ENCODE assay signal across 12 cellular contexts in the genomic region with DNA sequence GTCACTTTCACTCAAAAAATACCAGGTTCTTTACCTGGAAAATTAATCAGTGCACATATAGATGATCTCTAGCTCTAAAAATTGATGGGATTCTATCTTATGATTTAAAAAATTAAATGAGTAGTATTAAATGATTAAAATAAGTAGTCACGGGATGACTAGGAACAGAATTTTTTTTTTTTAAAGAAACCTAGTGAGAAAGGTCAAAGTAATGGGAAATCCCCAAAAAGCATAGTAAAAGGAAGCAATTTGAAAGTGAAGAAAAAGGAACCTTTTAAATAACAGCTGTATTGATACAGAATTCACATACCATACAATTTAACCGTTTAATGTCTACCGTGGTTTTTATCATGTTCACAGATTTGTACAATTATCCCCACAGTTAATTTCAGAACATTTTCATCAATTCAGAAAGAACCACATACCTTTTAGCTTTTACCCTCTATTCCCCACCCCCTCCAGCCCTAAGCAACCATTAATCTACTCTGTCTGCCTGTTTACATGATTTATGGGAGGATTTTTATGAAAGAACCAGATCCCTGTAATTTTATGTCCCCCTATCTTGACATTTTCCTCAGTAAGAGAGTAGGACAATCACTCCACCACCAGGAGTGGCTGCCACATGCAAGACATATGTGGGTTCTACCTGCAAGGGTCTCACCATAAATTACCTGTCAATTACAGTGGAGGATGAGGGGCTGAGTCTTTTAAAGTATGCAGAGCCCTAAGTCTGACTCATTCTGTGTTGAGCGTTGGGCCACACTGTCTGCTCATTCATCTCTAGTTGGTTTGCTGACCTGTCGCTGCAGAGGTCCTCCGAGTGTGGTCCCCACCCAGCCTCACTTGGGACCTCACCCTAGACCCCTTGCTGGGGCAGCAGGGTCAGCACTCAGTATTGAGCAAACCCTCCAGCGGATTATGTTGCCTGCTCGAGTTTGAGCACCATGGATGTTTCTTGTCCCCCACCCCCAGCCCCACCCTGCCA. TPM values are rescaled to one million over a fixed set of nuclear protein-coding genes. Genes with fewer than 3 reads are reported as not detected.
DNase-seq lines count a peak whose midpoint lies in the region; ATAC-seq lines count a peak whose summit lies in the region.
"Had no signal": no experiment of that assay in that cellular context is flagged by ENCODE, and none has a peak within 500 bp of the region (broad histone marks: within the 10 kb centered on the region; RNA-seq: fewer than 3 reads in every experiment).

No MANE protein-coding gene starts in this region.

- no peaks in the 10 kb centered on the region for H3K27me3 ChIP-seq in aorta (ENCODE audit: control insufficient read depth in 1 of 2, insufficient read depth in 2 of 2, low read length in 1 of 2)

- no peak overlapping the region for H3K4me3 ChIP-seq in aorta (ENCODE audit: low read length in 2 of 2)

- DNase-seq in activated T-cell treated with anti-CD3 and anti-CD28 coated beads, Interleukin-2, amount 50 U/mL, for 4 hours, result no peak
- DNase-seq in activated T-cell treated with anti-CD3 and anti-CD28 coated beads, Interleukin-2, amount 50 U/mL, for 48 hours, result no peak
- DNase-seq in NCI-H69 (lab: John Stamatoyannopoulos, UW), result peak; percentile 68
- no peak for DNase-seq in NCI-H2196 (lab: John Stamatoyannopoulos, UW; ENCODE audit: unreplicated experiment)
- no peak for DNase-seq in GDM1 (lab: John Stamatoyannopoulos, UW)
- DNase-seq in aorta, result no peak
- DNase-seq: foreskin keratinocyte, left colon, NCI-H524 treated with DMSO at 0.1 percent for 48 hours had no signal

- H3K27ac Mint-ChIP-seq in stimulated activated naive CD8-positive, alpha-beta T cell treated with anti-CD3 and anti-CD28 coated beads, Interleukin-15, Interleukin-2, amounts not matched to agents 100 ng/mL and 50 ng/mL, for 24 hours, result peak overlapping the region; percentile 85

- no peaks in the 10 kb centered on the region for H3K9me3 Mint-ChIP-seq in activated T-cell treated with anti-CD3 and anti-CD28 coated beads, Interleukin-2, amount 50 U/mL, for 4 hours
- H3K9me3 Mint-ChIP-seq in stimulated activated naive CD8-positive, alpha-beta T cell treated with anti-CD3 and anti-CD28 coated beads, Interleukin-15, Interleukin-2, amounts not matched to agents 100 ng/mL and 50 ng/mL, for 24 hours, result no peaks in the 10 kb centered on the region

- peak; percentile 58 to 61 for ATAC-seq in activated T-cell treated with anti-CD3 and anti-CD28 coated beads, Interleukin-2, amount 50 U/mL, for 4 hours
- ATAC-seq in HG02610 (IDR thresholded peaks at IDR 0.05; ENCODE audit: unreplicated experiment), result peak; percentile 42
- no peak for ATAC-seq in aorta (ENCODE audit: low FRiP score)
- ATAC-seq: foreskin keratinocyte, left colon had no signal

- H3K36me3 Mint-ChIP-seq in activated T-cell treated with anti-CD3 and anti-CD28 coated beads, Interleukin-2, amount 50 U/mL, for 4 hours (ENCODE audit: insufficient read depth), result peaks cover 2% of the 10 kb centered on the region
- H3K36me3 Mint-ChIP-seq in stimulated activated naive CD8-positive, alpha-beta T cell treated with anti-CD3 and anti-CD28 coated beads, Interleukin-15, Interleukin-2, amounts not matched to agents 100 ng/mL and 50 ng/mL, for 24 hours (ENCODE audit: low read depth), result peaks cover 16% of the 10 kb centered on the region

- WGBS in aorta, 2 donors, result 88 to 90% methylated on average over 8 of the region's 8 CpGs

- peaks cover 56% of the 10 kb centered on the region for H3K4me1 Mint-ChIP-seq in activated T-cell treated with anti-CD3 and anti-CD28 coated beads, Interleukin-2, amount 50 U/mL, for 4 hours (ENCODE audit: low read depth)
- peaks cover 82% of the 10 kb centered on the region for H3K4me1 Mint-ChIP-seq in stimulated activated naive CD8-positive, alpha-beta T cell treated with anti-CD3 and anti-CD28 coated beads, Interleukin-15, Interleukin-2, amounts not matched to agents 100 ng/mL and 50 ng/mL, for 24 hours (ENCODE audit: low read depth)

- H3K4me1 ChIP-seq in aorta (ENCODE audit: control insufficient read depth in 1 of 2, insufficient read depth in 2 of 2, low read length in 2 of 2), result no peaks in the 10 kb centered on the region
- H3K4me1 ChIP-seq: foreskin keratinocyte, parathyroid adenoma had no signal

- H3K4me3 Mint-ChIP-seq in activated T-cell treated with anti-CD3 and anti-CD28 coated beads, Interleukin-2, amount 50 U/mL, for 4 hours, result peak overlapping the region; percentile 29
- peak overlapping the region; percentile 62 for H3K4me3 Mint-ChIP-seq in stimulated activated naive CD8-positive, alpha-beta T cell treated with anti-CD3 and anti-CD28 coated beads, Interleukin-15, Interleukin-2, amounts not matched to agents 100 ng/mL and 50 ng/mL, for 24 hours

- peaks cover 3% of the 10 kb centered on the region for H3K27me3 Mint-ChIP-seq in activated T-cell treated with anti-CD3 and anti-CD28 coated beads, Interleukin-2, amount 50 U/mL, for 4 hours (ENCODE audit: low read depth)
- H3K27me3 Mint-ChIP-seq in stimulated activated naive CD8-positive, alpha-beta T cell treated with anti-CD3 and anti-CD28 coated beads, Interleukin-15, Interleukin-2, amounts not matched to agents 100 ng/mL and 50 ng/mL, for 24 hours, result peaks cover 7% of the 10 kb centered on the region

- no peak overlapping the region for H3K27ac ChIP-seq in aorta (ENCODE audit: low read depth in 1 of 2, low read length in 2 of 2)
- H3K27ac ChIP-seq: foreskin keratinocyte, parathyroid adenoma had no signal

- intact Hi-C loops in aorta (cut with DNase I), result no loop called here

- no peaks in the 10 kb centered on the region for H3K36me3 ChIP-seq in aorta (ENCODE audit: control insufficient read depth in 1 of 2, insufficient read depth in 2 of 2, low read length in 1 of 2)

- no peaks in the 10 kb centered on the region for H3K9me3 ChIP-seq in aorta (ENCODE audit: control insufficient read depth, low read length)

RNA-seq across cellular contexts. Expression of a gene that starts 16.0 kb away (rescaled TPM):
- total RNA-seq in activated T-cell treated with anti-CD3 and anti-CD28 coated beads, Interleukin-2, amount 50 U/mL, for 4 hours, result 10 to 100 TPM in 1 of 3 donors, 1 to 10 TPM in 2; 7.7 to 20.2 (median 9.7) TPM
- total RNA-seq in aorta, result 1 to 10 TPM; 3.3 to 4.9 TPM
- 1 to 10 TPM in 1 of 2 donors, under 1 TPM in 1; 0.75 to 3.2 TPM for polyA plus RNA-seq in aorta
